ENCODE assay signal across 12 cellular contexts in genomic region chr21:45837936-45838335, GRCh38.
A peak's percentile ranks its signal among the peaks of the same experiment; 100 is the strongest.
DNase-seq lines count a peak whose midpoint lies in the region; TF ChIP-seq lines count a peak whose summit lies in the region.
"Had no signal": no experiment of that assay in that cellular context is flagged by ENCODE, and none has a peak within 500 bp of the region (broad histone marks: within the 10 kb centered on the region; RNA-seq: fewer than 3 reads in every experiment).

No MANE protein-coding gene starts in this region.

- H3K4me1 ChIP-seq in Loucy (ENCODE audit: insufficient read depth, low read length, poor library complexity, severe bottlenecking), result peaks cover 28% of the 10 kb centered on the region
- H3K4me1 ChIP-seq: Caco-2 had no signal

- peak overlapping the region; percentile 31 for H3K4me2 ChIP-seq in Loucy (ENCODE audit: low read depth, low read length, poor library complexity, severe bottlenecking)

- no peak overlapping the region for H3K4me3 ChIP-seq in Loucy (ENCODE audit: low read length, poor library complexity, severe bottlenecking)

- H3K36me3 ChIP-seq in Loucy (ENCODE audit: insufficient read depth, low read length), result no peaks in the 10 kb centered on the region

- H3K4me3 Mint-ChIP-seq in mesothelial cell of epicardium, result no peak overlapping the region
- H3K4me3 Mint-ChIP-seq: B cell; CD8-positive, alpha-beta memory T cell had no signal

- H3K9me3 ChIP-seq in Loucy (ENCODE audit: insufficient read depth, low read depth, low read length), result no peaks in the 10 kb centered on the region

- DNase-seq in globus pallidus (ENCODE audit: low spot score) (peak; percentile 60), mesenteric fat pad (ENCODE audit: low spot score) (peak; percentile 8), superior temporal gyrus (ENCODE audit: extremely low spot score) (peak; percentile 40), CD1c-positive myeloid dendritic cell (ENCODE audit: extremely low spot score) (no peak), mesothelial cell of epicardium (ENCODE audit: low spot score in 2 of 2, unreplicated experiment in 2 of 2) (no peak), KBM-7 (no peak)
- no peak for DNase-seq in activated effector memory CD4-positive, alpha-beta T cell treated with anti-CD3 and anti-CD28 coated beads, Interleukin-2, amount 50 U/mL, for 16 hours
- DNase-seq: Caco-2; CD8-positive, alpha-beta memory T cell; GDM1 had no signal

- H3K27ac Mint-ChIP-seq in mesothelial cell of epicardium, result no peak overlapping the region
- H3K27ac Mint-ChIP-seq: B cell; CD8-positive, alpha-beta memory T cell had no signal

- no peaks in the 10 kb centered on the region for H3K79me2 ChIP-seq in Loucy (ENCODE audit: insufficient read depth, low read length)

- peaks cover 3% of the 10 kb centered on the region; the same call in 1 of the 2 replicates for H3F3A ChIP-seq in Loucy (ENCODE audit: low read depth)

- peaks cover 3% of the 10 kb centered on the region for H3K4me1 Mint-ChIP-seq in mesothelial cell of epicardium
- H3K4me1 Mint-ChIP-seq: B cell; CD8-positive, alpha-beta memory T cell had no signal

- H3K36me3 Mint-ChIP-seq in mesothelial cell of epicardium, result peaks cover 6% of the 10 kb centered on the region

- TF ChIP-seq CTCF in Loucy (conservative IDR thresholded peaks at IDR 0.05; ENCODE audit: low read length), result no peak
- TF ChIP-seq CTCF in mesothelial cell of epicardium (IDR thresholded peaks at IDR 0.05; ENCODE audit: unreplicated experiment), result no peak

- no peaks in the 10 kb centered on the region for H3K27me3 ChIP-seq in Loucy (ENCODE audit: insufficient read depth, low read length, poor library complexity, severe bottlenecking)

- H3K9ac ChIP-seq in Loucy (ENCODE audit: low read depth, low read length, poor library complexity, severe bottlenecking), result no peak overlapping the region

- H3K9me3 Mint-ChIP-seq in mesothelial cell of epicardium, result peaks cover 21% of the 10 kb centered on the region

- H3K27me3 Mint-ChIP-seq in mesothelial cell of epicardium (ENCODE audit: low read depth), result no peaks in the 10 kb centered on the region
- H3K27me3 Mint-ChIP-seq: B cell had no signal

- H4K20me1 ChIP-seq in Loucy (ENCODE audit: insufficient read depth, low read length, poor library complexity, severe bottlenecking), result no peaks in the 10 kb centered on the region

- in situ Hi-C loops in KBM-7 (cut with MboI; ENCODE audit: low pct_unique_long_range_greater_than_20kb, low sequenced_read_pairs), result no loop called here

- H2AFZ ChIP-seq in Loucy (ENCODE audit: low read length), result no peak overlapping the region

- H3K9me2 ChIP-seq in Loucy (replicated peaks; ENCODE audit: low read depth, low read length), result no peaks in the 10 kb centered on the region

Comparison
In these comparisons a context has a peak if more than half of its experiments do, and no peak if none do; other contexts are left out.
1. DNase-seq: peak in globus pallidus (single experiment), mesenteric fat pad (single experiment) and superior temporal gyrus (single experiment); none in CD1c-positive myeloid dendritic cell (single experiment), mesothelial cell of epicardium (0 of 2), activated effector memory CD4-positive, alpha-beta T cell treated with anti-CD3 and anti-CD28 coated beads, Interleukin-2, amount 50 U/mL, for 16 hours (single experiment) and KBM-7 (single experiment).